22 cellular contexts compared by ENCODE assay signal in the genomic region with DNA sequence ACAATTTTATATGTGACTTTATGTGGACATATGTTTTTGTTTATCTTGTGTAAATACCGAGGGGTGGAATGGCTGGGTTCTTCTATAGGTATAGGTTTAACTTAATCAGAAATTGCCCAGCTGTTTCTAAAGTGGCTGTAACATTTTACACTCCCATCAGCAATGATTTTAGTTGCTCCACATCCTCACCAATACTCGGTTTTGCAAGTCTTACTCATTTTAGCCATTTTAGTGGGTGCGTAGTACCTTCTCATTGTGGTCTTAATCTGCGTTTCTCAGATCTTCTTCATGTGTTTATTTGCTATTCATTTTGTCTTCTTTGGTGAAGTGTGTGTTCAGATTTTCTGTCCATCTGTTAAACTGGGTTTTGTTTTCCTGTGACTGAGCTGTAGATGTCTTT.
DNase-seq lines count a peak whose midpoint lies in the region; ATAC-seq, FAIRE-seq and TF ChIP-seq lines count a peak whose summit lies in the region.
"Had no signal": no experiment of that assay in that cellular context is flagged by ENCODE, and none has a peak within 500 bp of the region (broad histone marks: within the 10 kb centered on the region; RNA-seq: fewer than 3 reads in every experiment).

No MANE protein-coding gene starts in this region.

- no peaks in the 10 kb centered on the region for H3K9me3 Mint-ChIP-seq in natural killer cell treated with Interleukin-12 subunit alpha and Interleukin-12 subunit beta and Interleukin-15 and Interleukin-18, amount 100 ng/mL, for 72 hours
- H3K9me3 Mint-ChIP-seq in natural killer cell (no peaks in the 10 kb centered on the region), glutamatergic neuron (ENCODE audit: unreplicated experiment) (peaks cover 3% of the 10 kb centered on the region)

- peaks cover 4% of the 10 kb centered on the region for H3K36me3 Mint-ChIP-seq in natural killer cell treated with Interleukin-12 subunit alpha and Interleukin-12 subunit beta and Interleukin-15 and Interleukin-18, amount 100 ng/mL, for 72 hours
- no peaks in the 10 kb centered on the region for H3K36me3 Mint-ChIP-seq in natural killer cell
- peaks cover 5% of the 10 kb centered on the region for H3K36me3 Mint-ChIP-seq in glutamatergic neuron (ENCODE audit: unreplicated experiment)

- CTCF ChIA-PET in GM12878 (lab: Yijun Ruan, JAX) = interaction anchor here (0.6 to 1.7 kb wide), 2 partner anchors 47 to 214 kb away, joined by 3 read pairs; no protein-coding TSS in a partner anchor

- peak overlapping the region; percentile 5 for H3K4me3 Mint-ChIP-seq in natural killer cell treated with Interleukin-12 subunit alpha and Interleukin-12 subunit beta and Interleukin-15 and Interleukin-18, amount 100 ng/mL, for 72 hours
- H3K4me3 Mint-ChIP-seq in natural killer cell = no peak overlapping the region
- no peak overlapping the region for H3K4me3 Mint-ChIP-seq in glutamatergic neuron (ENCODE audit: unreplicated experiment)
- H3K4me3 Mint-ChIP-seq: B cell, CD14-positive monocyte had no signal

- TF ChIP-seq RAD21 in GM12878 (IDR thresholded peaks at IDR 0.05; ENCODE audit: insufficient read depth, low read depth, low read length) = no peak

- no peak overlapping the region for H3K27ac Mint-ChIP-seq in natural killer cell treated with Interleukin-12 subunit alpha and Interleukin-12 subunit beta and Interleukin-15 and Interleukin-18, amount 100 ng/mL, for 72 hours
- H3K27ac Mint-ChIP-seq in natural killer cell (no peak overlapping the region), glutamatergic neuron (ENCODE audit: unreplicated experiment) (no peak overlapping the region)
- H3K27ac Mint-ChIP-seq: B cell had no signal

- ATAC-seq in natural killer cell treated with Interleukin-12 subunit alpha and Interleukin-12 subunit beta and Interleukin-15 and Interleukin-18, amount 100 ng/mL, for 72 hours = peak; percentile 65 to 83
- ATAC-seq in natural killer cell (no peak), GM12878 (no peak), HG03175 (IDR thresholded peaks at IDR 0.05; ENCODE audit: unreplicated experiment) (no peak)
- ATAC-seq: A549, Panc1 had no signal

- H3K9me3 ChIP-seq in GM12878 (replicated peaks; ENCODE audit: control insufficient read depth, insufficient read depth, low read length) = no peaks in the 10 kb centered on the region; the same call in 2 of the 3 replicates
- H3K9me3 ChIP-seq: A549 had no signal

- H3K27me3 ChIP-seq in GM12878 (replicated peaks in 1 of 2; ENCODE audit: control insufficient read depth in 2 of 2, insufficient read depth in 2 of 2, low read length in 1 of 2) = peaks cover 0 to 4% of the 10 kb centered on the region in 2 experiments; a peak in 2 of 4 replicates

- intact Hi-C loops in natural killer cell (cut with micrococcal nuclease) (no loop called here), GM12878 (cut with micrococcal nuclease; ENCODE audit: unreplicated experiment) (no loop called here)

- no peak for TF ChIP-seq POLR2A in GM12878 (IDR thresholded peaks at IDR 0.05; ENCODE audit: low read depth, low read length)

- peaks cover 3% of the 10 kb centered on the region; the same call in 1 of the 2 replicates for H3K4me1 ChIP-seq in GM12878 (ENCODE audit: control insufficient read depth, insufficient read depth, low read length)
- H3K4me1 ChIP-seq: A549 had no signal

- WGBS in GM12878 (ENCODE audit: insufficient coverage, insufficient replicate concordance, low lambda C conversion rate, missing lambda C conversion rate) = 23% methylated on average over 4 of the region's 4 CpGs

- RAD21 ChIA-PET in GM12878 (lab: Charles Lee; ENCODE audit: unreplicated experiment) = no interaction called here

- H3K4me1 Mint-ChIP-seq in natural killer cell treated with Interleukin-12 subunit alpha and Interleukin-12 subunit beta and Interleukin-15 and Interleukin-18, amount 100 ng/mL, for 72 hours (ENCODE audit: low read depth in 2 of 2) = peaks cover 17 to 26% of the 10 kb centered on the region in 2 donors
- peaks cover 4 to 21% of the 10 kb centered on the region in 2 donors for H3K4me1 Mint-ChIP-seq in natural killer cell
- H3K4me1 Mint-ChIP-seq in glutamatergic neuron (ENCODE audit: low read depth, unreplicated experiment) = peaks cover 2% of the 10 kb centered on the region
- H3K4me1 Mint-ChIP-seq: B cell had no signal

- no peak overlapping the region for H2AFZ ChIP-seq in GM12878 (ENCODE audit: control insufficient read depth, low read depth, low read length)

- no peak overlapping the region for H3K9ac ChIP-seq in GM12878 (ENCODE audit: control insufficient read depth, insufficient read depth, low read length)

- H3K79me2 ChIP-seq in GM12878 (ENCODE audit: control insufficient read depth, insufficient read depth, low read length) = no peaks in the 10 kb centered on the region

- no peak overlapping the region for H3K4me2 ChIP-seq in GM12878 (ENCODE audit: control insufficient read depth, insufficient read depth)
- H3K4me2 ChIP-seq: A549 had no signal

- no peak for TF ChIP-seq EP300 in GM12878 (IDR thresholded peaks at IDR 0.05; ENCODE audit: borderline replicate concordance in 1 of 2, control insufficient read depth in 1 of 2, low read depth in 2 of 2, low read length in 2 of 2)

- POLR2A ChIA-PET in GM12878 (lab: Charles Lee) = no interaction called here

- no peak overlapping the region for H3K4me3 ChIP-seq in GM12878
- H3K4me3 ChIP-seq: A549 had no signal

- DNase-seq in NCI-H510A treated with DMSO at 0.1 percent for 48 hours (lab: John Stamatoyannopoulos, UW) = peak; percentile 30
- no peak for DNase-seq in NCI-H510A (lab: John Stamatoyannopoulos, UW)
- DNase-seq in natural killer cell treated with Interleukin-12 subunit alpha and Interleukin-12 subunit beta and Interleukin-15 and Interleukin-18, amount 100 ng/mL, for 72 hours (ENCODE audit: low spot score) = no peak
- DNase-seq in natural killer cell = no peak
- DNase-seq in GM12878 (ENCODE audit: low read depth, low spot score) = no peak
- DNase-seq in glutamatergic neuron = no peak
- DNase-seq in effector CD4-positive, alpha-beta T cell = no peak
- DNase-seq: EL; GF-D8; H7; Kasumi-1; NCI-H1048; NCI-H1417 treated with DMSO at 0.1 percent for 48 hours; NCI-H187; NCI-H2107; NCI-H446; NK-92 treated with Interleukin-12 subunit alpha and Interleukin-12 subunit beta, amount 100 ng/mL, for 24 hours had no signal

- SMC1A ChIA-PET in GM12878 (lab: Charles Lee; ENCODE audit: uncharacterized antibody, unreplicated experiment) = interaction anchor here (0.8 to 1.1 kb wide), 2 partner anchors 12 to 19 kb away, joined by 3 read pairs; no protein-coding TSS in a partner anchor

- no peak for FAIRE-seq in GM12878 (lab: Jason Lieb, UNC)
- FAIRE-seq: A549 had no signal

- TF ChIP-seq CTCF in natural killer cell (IDR thresholded peaks at IDR 0.05) (no peak), GM12878 (IDR thresholded peaks at IDR 0.05 in 2 of 3, conservative IDR thresholded peaks at IDR 0.05 in 1 of 3; ENCODE audit: control insufficient read depth in 2 of 3, extremely low read depth in 1 of 3, insufficient read depth in 1 of 3, low read depth in 3 of 3, low read length in 3 of 3) (no peak), glutamatergic neuron (IDR thresholded peaks at IDR 0.05; ENCODE audit: partially characterized antibody, unreplicated experiment) (no peak)

- no peak overlapping the region for H3K27ac ChIP-seq in GM12878 (ENCODE audit: control insufficient read depth, insufficient read depth)
- H3K27ac ChIP-seq: A549 had no signal

- H3K36me3 ChIP-seq in GM12878 (ENCODE audit: control insufficient read depth in 2 of 2, insufficient read depth in 2 of 2, low read length in 1 of 2) = no peaks in the 10 kb centered on the region

- in situ Hi-C loops in GM12878 (cut with MboI) = no loop called here

- peaks cover 12% of the 10 kb centered on the region in 2 donors for H3K27me3 Mint-ChIP-seq in natural killer cell treated with Interleukin-12 subunit alpha and Interleukin-12 subunit beta and Interleukin-15 and Interleukin-18, amount 100 ng/mL, for 72 hours
- H3K27me3 Mint-ChIP-seq in natural killer cell (ENCODE audit: low read depth in 2 of 2) (peaks cover 0 to 1% of the 10 kb centered on the region in 2 donors), glutamatergic neuron (ENCODE audit: unreplicated experiment) (peaks cover 4% of the 10 kb centered on the region)

- no peaks in the 10 kb centered on the region for H4K20me1 ChIP-seq in GM12878 (ENCODE audit: control insufficient read depth, insufficient read depth)

- BruUV-seq in GM12878 (replicated peaks; lab: Mats Ljungman, UMichigan) = no TSS peak

TF ChIP-seq in GM12878, 131 proteins besides CTCF, POLR2A, EP300 and RAD21:
- TF ChIP-seq RUNX3 (IDR thresholded peaks at IDR 0.05; ENCODE audit: low read length) (peak; percentile 26; the same call in 1 of the 2 replicates), NFYA (IDR thresholded peaks at IDR 0.05; ENCODE audit: borderline replicate concordance, low read depth, low read length) (no peak), BHLHE40 (IDR thresholded peaks at IDR 0.05; ENCODE audit: borderline replicate concordance in 1 of 2, low read depth in 2 of 2, low read length in 1 of 2) (no peak), HDAC6 (IDR thresholded peaks at IDR 0.05; ENCODE audit: unreplicated experiment) (no peak), NR2C1 (IDR thresholded peaks at IDR 0.05) (no peak), SREBF2 (IDR thresholded peaks at IDR 0.05; ENCODE audit: low read length) (no peak), ZNF207 (IDR thresholded peaks at IDR 0.05; ENCODE audit: borderline replicate concordance) (no peak), LARP7 (IDR thresholded peaks at IDR 0.05) (no peak)

Comparison
In these comparisons a context has a peak if more than half of its experiments do, and no peak if none do; other contexts are left out.
1. ATAC-seq: peak in natural killer cell treated with Interleukin-12 subunit alpha and Interleukin-12 subunit beta and Interleukin-15 and Interleukin-18, amount 100 ng/mL, for 72 hours (2 of 2); none in natural killer cell (0 of 3), GM12878 (single experiment) and HG03175 (single experiment).